16 cellular contexts compared by ENCODE assay signal in the genomic region with DNA sequence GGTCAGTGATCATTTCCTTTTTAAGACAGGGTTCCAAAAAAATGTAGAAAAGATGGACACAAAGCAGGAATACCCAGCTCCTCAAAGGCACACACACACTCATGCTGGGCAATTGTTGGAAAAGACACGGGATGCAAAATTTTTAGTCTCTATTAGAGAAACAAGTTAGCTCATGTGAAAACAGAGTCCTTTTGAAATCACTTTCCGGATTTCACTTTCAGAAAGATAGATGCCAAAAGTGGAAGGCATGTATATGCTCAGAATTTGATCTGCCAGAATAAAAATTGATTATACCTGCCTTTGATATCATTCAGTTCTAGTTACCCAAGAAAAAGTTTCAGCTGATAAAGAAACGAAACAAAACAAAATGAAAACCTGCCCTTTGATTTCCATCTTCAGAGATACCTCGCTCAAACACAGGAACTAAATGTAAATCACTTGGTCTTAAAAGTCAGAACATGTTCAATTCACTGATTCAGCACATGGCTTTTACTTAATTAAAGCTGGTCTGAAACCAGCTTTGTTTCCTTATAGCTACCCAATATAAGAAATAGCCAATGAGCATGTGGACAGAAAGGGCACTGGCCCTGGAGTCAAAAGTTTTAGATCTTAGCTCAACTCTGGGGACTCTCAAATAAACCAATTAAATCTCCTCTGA.
"Had no signal": no experiment of that assay in that cellular context is flagged by ENCODE, and none has a peak within 500 bp of the region (broad histone marks: within the 10 kb centered on the region; RNA-seq: fewer than 3 reads in every experiment).

No MANE protein-coding gene starts in this region.

- ATAC-seq: activated CD4-positive, CD25-positive, alpha-beta regulatory T cell treated with anti-CD3 and anti-CD28 coated beads, Interleukin-2, amount 50 U/mL, for 24 hours; lower lobe of right lung; pancreas; stimulated activated memory B cell treated with anti-CD40 and anti-IgM and Interleukin-4, amounts not matched to agents 10 μg/mL and 1 μg/mL and 100 μg/mL, for 72 hours had no signal

- H3K4me3 ChIP-seq: esophagus muscularis mucosa, lower lobe of right lung, pancreas, tibial nerve, vagina had no signal

- H3K36me3 ChIP-seq: esophagus muscularis mucosa, lower lobe of right lung, pancreas, vagina had no signal

- H3K9me3 ChIP-seq: esophagus muscularis mucosa, lower lobe of right lung, pancreas, tibial nerve, vagina had no signal

- H3K27ac ChIP-seq: esophagus muscularis mucosa, lower lobe of right lung, vagina had no signal

- DNase-seq: activated naive CD4-positive, alpha-beta T cell; activated T-cell treated with anti-CD3 and anti-CD28 coated beads for 4 hours; anterior cingulate cortex; foreskin fibroblast; immature natural killer cell; lower lobe of right lung; midbrain; pancreas; stimulated activated CD4-positive, alpha-beta T cell treated with anti-CD3 and anti-CD28 coated beads, Interleukin-12 subunit alpha, Interleukin-12 subunit beta, amount 100 ng/mL, for 4 hours; T-helper 1 cell; T1000 had no signal

- H3K27me3 ChIP-seq: esophagus muscularis mucosa, pancreas, tibial nerve, vagina had no signal

- FAIRE-seq: pancreas had no signal
